ENCODE assay signal across 18 cellular contexts in genomic region chr5:148372331-148372730, GRCh38. TPM values are rescaled to one million over a fixed set of nuclear protein-coding genes. Genes with fewer than 3 reads are reported as not detected.
DNase-seq lines count a peak whose midpoint lies in the region; ATAC-seq and TF ChIP-seq lines count a peak whose summit lies in the region.
"Had no signal": no experiment of that assay in that cellular context is flagged by ENCODE, and none has a peak within 500 bp of the region (broad histone marks: within the 10 kb centered on the region; RNA-seq: fewer than 3 reads in every experiment).

No MANE protein-coding gene starts in this region.

- H3K9me3 ChIP-seq in upper lobe of right lung = no peaks in the 10 kb centered on the region
- H3K9me3 ChIP-seq: A549, SJCRH30 had no signal

- H3K36me3 ChIP-seq in upper lobe of right lung = no peaks in the 10 kb centered on the region
- H3K36me3 ChIP-seq: SJCRH30 had no signal

- DNase-seq in SIG-M5 treated with dmso at 0.1 percent for 504 hours (lab: John Stamatoyannopoulos, UW; ENCODE audit: unreplicated experiment) = peak; percentile 19
- DNase-seq in SIG-M5 (lab: John Stamatoyannopoulos, UW) = no peak
- DNase-seq in MV-4-11 (lab: John Stamatoyannopoulos, UW) = peak; percentile 77
- DNase-seq in epithelial cell of esophagus (ENCODE audit: low read depth) = peak; percentile 70
- DNase-seq in upper lobe of right lung = no peak
- DNase-seq in ecto neural progenitor cell (ENCODE audit: low spot score) = no peak
- no peak for DNase-seq in activated CD4-positive, alpha-beta T cell treated with anti-CD3 and anti-CD28 coated beads for 48 hours
- DNase-seq: NCI-H1436, NCI-H1930, NCI-H2171 treated with DMSO at 0.1 percent for 48 hours, NCI-H446 treated with DMSO at 0.1 percent for 48 hours, PC-9, SJCRH30 had no signal

- intact Hi-C loops in upper lobe of right lung (cut with DNase I) = no loop called here

- H3K4me3 ChIP-seq in epithelial cell of esophagus (ENCODE audit: low read length) (no peak overlapping the region), upper lobe of right lung (no peak overlapping the region)
- H3K4me3 ChIP-seq: A549; BLaER1 treated with 17β-estradiol and CSF1 and Interleukin-3, amounts not matched to agents 10 nM and 100 nM; K562; PC-9; SJCRH30 had no signal

- no peaks in the 10 kb centered on the region for H3K27me3 ChIP-seq in upper lobe of right lung
- H3K27me3 ChIP-seq: BLaER1 treated with 17β-estradiol and CSF1 and Interleukin-3, amounts not matched to agents 10 nM and 100 nM; SJCRH30 had no signal

- peak; percentile 24 for ATAC-seq in upper lobe of right lung
- ATAC-seq: A549, K562 had no signal

- TF ChIP-seq CTCF in epithelial cell of esophagus (IDR thresholded peaks at IDR 0.05; ENCODE audit: insufficient read depth, low read depth, low read length, missing control alignments) (no peak), upper lobe of right lung (IDR thresholded peaks at IDR 0.05) (no peak)

- H3K4me1 ChIP-seq in upper lobe of right lung = no peaks in the 10 kb centered on the region
- H3K4me1 ChIP-seq: A549, SJCRH30 had no signal

- H3K27ac ChIP-seq in upper lobe of right lung = no peak overlapping the region
- H3K27ac ChIP-seq: A549, PC-9, RWPE1, SJCRH30 had no signal

RNA-seq across cellular contexts. Expression of gene FBXO38, which starts 11.4 kb away (rescaled TPM):
- 67.1 TPM for total RNA-seq in upper lobe of right lung

RNA-seq across cellular contexts. Expression of gene SPINK9, which starts 37.0 kb away (rescaled TPM):
- not detected for total RNA-seq in upper lobe of right lung
- total RNA-seq: H4, K562, PC-9, SJCRH30 had no signal

Comparison
In these comparisons a context has a peak if more than half of its experiments do, and no peak if none do; other contexts are left out.
1. DNase-seq: peak in SIG-M5 treated with dmso at 0.1 percent for 504 hours (single experiment), MV-4-11 (single experiment) and epithelial cell of esophagus (single experiment); none in SIG-M5 (single experiment), upper lobe of right lung (single experiment), ecto neural progenitor cell (single experiment) and activated CD4-positive, alpha-beta T cell treated with anti-CD3 and anti-CD28 coated beads for 48 hours (single experiment).